In genomic region chr2:160666019-160666676, GRCh38 we compare ENCODE assay signal across 9 cellular contexts.
DNase-seq lines count a peak whose midpoint lies in the region; ATAC-seq lines count a peak whose summit lies in the region.
"Had no signal": no experiment of that assay in that cellular context is flagged by ENCODE, and none has a peak within 500 bp of the region (broad histone marks: within the 10 kb centered on the region; RNA-seq: fewer than 3 reads in every experiment).

No MANE protein-coding gene starts in this region.

- H3K27me3 Mint-ChIP-seq in activated CD4-positive, alpha-beta T cell treated with anti-CD3 and anti-CD28 coated beads, Interleukin-2, amount 10 ng/mL, durations not matched to agents 24 days and 14 days: no peaks in the 10 kb centered on the region
- H3K27me3 Mint-ChIP-seq: dendritic cell treated with granulocyte-macrophage colony-stimulating factor and Interleukin-4, amounts not matched to agents 40 ng/mL and 50 ng/mL, for 4 days had no signal

- intact Hi-C loops in activated CD4-positive, alpha-beta T cell treated with anti-CD3 and anti-CD28 coated beads, Interleukin-2, amount 10 ng/mL, durations not matched to agents 24 days and 14 days (cut with micrococcal nuclease): loop anchor here (1.0 to 5.0 kb wide), 3 partner anchors 14 to 149 kb away; no protein-coding TSS in a partner anchor

- peak; percentile 67 for DNase-seq in activated CD4-positive, alpha-beta T cell treated with anti-CD3 and anti-CD28 coated beads, Interleukin-2, amount 10 ng/mL, durations not matched to agents 24 days and 14 days
- no peak for DNase-seq in activated CD4-positive, alpha-beta T cell treated with anti-CD3 and anti-CD28 coated beads for 4 hours
- DNase-seq in NCI-H774 (lab: John Stamatoyannopoulos, UW): peak; percentile 35
- peak; percentile 99 for DNase-seq in dedifferentiated amniotic fluid mesenchymal stem cell (ENCODE audit: extremely low spot score)
- DNase-seq in hippocampal formation (lab: John Stamatoyannopoulos, UW): no peak
- DNase-seq in stimulated activated CD4-positive, alpha-beta T cell treated with anti-CD3 and anti-CD28 coated beads, Interleukin-12 subunit alpha, Interleukin-12 subunit beta, amount 100 ng/mL, for 4 hours: no peak

- H3K27me3 ChIP-seq in mucosa of rectum (ENCODE audit: control insufficient read depth in 2 of 2, insufficient read depth in 2 of 2, low read length in 2 of 2): no peaks in the 10 kb centered on the region

- peak overlapping the region; percentile 45 for H3K27ac Mint-ChIP-seq in activated CD4-positive, alpha-beta T cell treated with anti-CD3 and anti-CD28 coated beads, Interleukin-2, amount 10 ng/mL, durations not matched to agents 24 days and 14 days
- H3K27ac Mint-ChIP-seq: dendritic cell treated with granulocyte-macrophage colony-stimulating factor and Interleukin-4, amounts not matched to agents 40 ng/mL and 50 ng/mL, for 4 days had no signal

- peaks cover 0 to 5% of the 10 kb centered on the region in 2 donors for H3K4me1 ChIP-seq in mucosa of rectum (ENCODE audit: control insufficient read depth in 2 of 2, insufficient read depth in 2 of 2, low read length in 2 of 2)

- no peaks in the 10 kb centered on the region for H3K9me3 ChIP-seq in mucosa of rectum (ENCODE audit: control insufficient read depth in 2 of 2, low read length in 2 of 2)

- H3K4me3 Mint-ChIP-seq in activated CD4-positive, alpha-beta T cell treated with anti-CD3 and anti-CD28 coated beads, Interleukin-2, amount 10 ng/mL, durations not matched to agents 24 days and 14 days: peak overlapping the region; percentile 53
- H3K4me3 Mint-ChIP-seq: dendritic cell treated with granulocyte-macrophage colony-stimulating factor and Interleukin-4, amounts not matched to agents 40 ng/mL and 50 ng/mL, for 4 days had no signal

- peak overlapping the region in 1 of 2 donors; percentile 7 for H3K9ac ChIP-seq in mucosa of rectum (ENCODE audit: low read depth in 1 of 2, low read length in 2 of 2)

- H3K4me1 Mint-ChIP-seq in activated CD4-positive, alpha-beta T cell treated with anti-CD3 and anti-CD28 coated beads, Interleukin-2, amount 10 ng/mL, durations not matched to agents 24 days and 14 days: peaks cover 20% of the 10 kb centered on the region

- H3K9me3 Mint-ChIP-seq in activated CD4-positive, alpha-beta T cell treated with anti-CD3 and anti-CD28 coated beads, Interleukin-2, amount 10 ng/mL, durations not matched to agents 24 days and 14 days: no peaks in the 10 kb centered on the region
- H3K9me3 Mint-ChIP-seq: dendritic cell treated with granulocyte-macrophage colony-stimulating factor and Interleukin-4, amounts not matched to agents 40 ng/mL and 50 ng/mL, for 4 days had no signal

- H3K27ac ChIP-seq in mucosa of rectum (ENCODE audit: low read depth in 2 of 2, low read length in 2 of 2): peak overlapping the region; percentile 62 to 72

- H3K36me3 ChIP-seq in mucosa of rectum (ENCODE audit: control insufficient read depth in 2 of 2, insufficient read depth in 2 of 2, low read length in 2 of 2): no peaks in the 10 kb centered on the region

- peak overlapping the region in 1 of 2 donors; percentile 36 for H3K4me3 ChIP-seq in mucosa of rectum (ENCODE audit: low read length in 2 of 2)

- H3K36me3 Mint-ChIP-seq in activated CD4-positive, alpha-beta T cell treated with anti-CD3 and anti-CD28 coated beads, Interleukin-2, amount 10 ng/mL, durations not matched to agents 24 days and 14 days (ENCODE audit: low read depth): no peaks in the 10 kb centered on the region

- ATAC-seq in HG03060 (IDR thresholded peaks at IDR 0.05; ENCODE audit: low read depth, unreplicated experiment): peak; percentile 86

Comparison
In these comparisons a context has a peak if more than half of its experiments do, and no peak if none do; other contexts are left out.
1. DNase-seq: peak in activated CD4-positive, alpha-beta T cell treated with anti-CD3 and anti-CD28 coated beads, Interleukin-2, amount 10 ng/mL, durations not matched to agents 24 days and 14 days (single experiment), NCI-H774 (single experiment) and dedifferentiated amniotic fluid mesenchymal stem cell (single experiment); none in activated CD4-positive, alpha-beta T cell treated with anti-CD3 and anti-CD28 coated beads for 4 hours (0 of 2), hippocampal formation (0 of 2) and stimulated activated CD4-positive, alpha-beta T cell treated with anti-CD3 and anti-CD28 coated beads, Interleukin-12 subunit alpha, Interleukin-12 subunit beta, amount 100 ng/mL, for 4 hours (single experiment).